23 cellular contexts compared by ENCODE assay signal in the genomic region with DNA sequence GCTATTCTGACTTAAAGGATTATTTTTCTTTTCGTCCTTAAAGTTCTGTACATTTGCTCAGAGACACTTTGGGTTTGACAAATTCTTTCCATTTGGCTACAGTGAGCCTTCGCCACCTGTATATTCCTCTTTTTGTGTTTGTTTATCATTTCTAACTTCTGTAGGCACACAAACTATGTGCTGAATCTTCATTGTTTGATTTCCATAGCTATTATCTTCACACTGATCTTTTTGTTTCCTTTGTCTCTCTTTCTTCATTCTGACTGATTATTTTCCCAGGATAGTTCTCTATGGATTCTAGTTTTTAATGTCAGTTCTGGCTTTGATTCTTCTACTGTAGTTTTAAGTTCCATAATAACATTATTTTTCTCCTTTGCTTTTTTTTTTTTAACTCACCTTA.
"Had no signal": no experiment of that assay in that cellular context is flagged by ENCODE, and none has a peak within 500 bp of the region (broad histone marks: within the 10 kb centered on the region; RNA-seq: fewer than 3 reads in every experiment).

No MANE protein-coding gene starts in this region.

- H3K4me3 ChIP-seq: coronary artery had no signal

- H3K36me3 ChIP-seq: brain microvascular endothelial cell had no signal

- DNase-seq: activated CD4-positive, alpha-beta memory T cell treated with anti-CD3 and anti-CD28 coated beads, Interleukin-2, amount 10 ng/mL, durations not matched to agents 7 days and 5 days; activated CD4-positive, alpha-beta T cell treated with anti-CD3 and anti-CD28 coated beads for 1 hour; activated CD4-positive, alpha-beta T cell treated with anti-CD3 and anti-CD28 coated beads for 4 hours; activated CD4-positive, alpha-beta T cell treated with anti-CD3 and anti-CD28 coated beads, Interleukin-2, amount 10 ng/mL, durations not matched to agents 7 days and 5 days; activated CD4-positive, alpha-beta T cell treated with anti-CD3 and anti-CD28 coated beads, Interleukin-2, amount 50 U/mL, for 4 hours; activated CD8-positive, alpha-beta memory T cell treated with anti-CD3 and anti-CD28 coated beads, Interleukin-2, amount 50 U/mL, for 48 hours; activated gamma-delta T cell; activated naive CD4-positive, alpha-beta T cell; activated naive CD4-positive, alpha-beta T cell treated with anti-CD3 and anti-CD28 coated beads, Interleukin-2, amount 10 ng/mL, durations not matched to agents 7 days and 5 days; activated naive CD8-positive, alpha-beta T cell treated with anti-CD3 and anti-CD28 coated beads, Interleukin-2, amount 10 ng/mL, durations not matched to agents 7 days and 5 days; activated T-cell treated with anti-CD3 and anti-CD28 coated beads for 4 hours; activated T-cell treated with anti-CD3 and anti-CD28 coated beads, Interleukin-2, amount 50 U/mL, for 24 hours; activated T-cell treated with anti-CD3 and anti-CD28 coated beads, Interleukin-2, amount 50 U/mL, for 72 hours; brain microvascular endothelial cell; effector CD4-positive, alpha-beta T cell; effector memory CD8-positive, alpha-beta T cell; foreskin fibroblast; head of caudate nucleus; T-helper 1 cell; T-helper 17 cell had no signal

- H3K27me3 ChIP-seq: brain microvascular endothelial cell had no signal

- H3K27ac ChIP-seq: brain microvascular endothelial cell, coronary artery had no signal

- ATAC-seq: activated naive CD4-positive, alpha-beta T cell treated with anti-CD3 and anti-CD28 coated beads, Interleukin-2, amount 50 U/mL, for 72 hours; activated T-cell treated with anti-CD3 and anti-CD28 coated beads, Interleukin-2, amount 50 U/mL, for 72 hours; effector memory CD8-positive, alpha-beta T cell; esophagus mucosa; T-helper 17 cell had no signal
